In genomic region chr13:113226873-113227272, GRCh38 we compare ENCODE assay signal across 16 cellular contexts. TPM values are rescaled to one million over a fixed set of nuclear protein-coding genes. Genes with fewer than 3 reads are reported as not detected.
DNase-seq lines count a peak whose midpoint lies in the region; ATAC-seq and TF ChIP-seq lines count a peak whose summit lies in the region.
"Had no signal": no experiment of that assay in that cellular context is flagged by ENCODE, and none has a peak within 500 bp of the region (broad histone marks: within the 10 kb centered on the region; RNA-seq: fewer than 3 reads in every experiment).

No MANE protein-coding gene starts in this region.

- ATAC-seq in activated CD8-positive, alpha-beta memory T cell treated with anti-CD3 and anti-CD28 coated beads, Interleukin-2, amount 10 ng/mL, durations not matched to agents 7 days and 5 days, result no peak
- ATAC-seq in activated T-helper 17 cell treated with anti-CD3 and anti-CD28 coated beads, Interleukin-2, amount 50 U/mL, for 72 hours (replicated peaks), result no peak

- H3K36me3 Mint-ChIP-seq in activated CD8-positive, alpha-beta memory T cell treated with anti-CD3 and anti-CD28 coated beads, Interleukin-2, amount 10 ng/mL, durations not matched to agents 7 days and 5 days, result peaks cover 36% of the 10 kb centered on the region
- H3K36me3 Mint-ChIP-seq in activated T-helper 17 cell treated with anti-CD3 and anti-CD28 coated beads, Interleukin-2, amount 50 U/mL, for 72 hours (ENCODE audit: low read depth), result peaks cover 92% of the 10 kb centered on the region
- peaks cover 50% of the 10 kb centered on the region for H3K36me3 Mint-ChIP-seq in mesothelial cell of epicardium
- peaks cover 56% of the 10 kb centered on the region for H3K36me3 Mint-ChIP-seq in activated CD4-positive, alpha-beta memory T cell treated with anti-CD3 and anti-CD28 coated beads, Interleukin-2, amount 10 ng/mL, durations not matched to agents 7 days and 5 days (ENCODE audit: low read depth)

- no peaks in the 10 kb centered on the region for H3K27me3 Mint-ChIP-seq in activated CD8-positive, alpha-beta memory T cell treated with anti-CD3 and anti-CD28 coated beads, Interleukin-2, amount 10 ng/mL, durations not matched to agents 7 days and 5 days
- H3K27me3 Mint-ChIP-seq in activated T-helper 17 cell treated with anti-CD3 and anti-CD28 coated beads, Interleukin-2, amount 50 U/mL, for 72 hours, result no peaks in the 10 kb centered on the region
- H3K27me3 Mint-ChIP-seq in mesothelial cell of epicardium (ENCODE audit: low read depth), result no peaks in the 10 kb centered on the region
- H3K27me3 Mint-ChIP-seq in activated CD4-positive, alpha-beta memory T cell treated with anti-CD3 and anti-CD28 coated beads, Interleukin-2, amount 10 ng/mL, durations not matched to agents 7 days and 5 days, result no peaks in the 10 kb centered on the region

- no peak for TF ChIP-seq CTCF in mesothelial cell of epicardium (IDR thresholded peaks at IDR 0.05; ENCODE audit: unreplicated experiment)

- H3K4me3 Mint-ChIP-seq in activated CD8-positive, alpha-beta memory T cell treated with anti-CD3 and anti-CD28 coated beads, Interleukin-2, amount 10 ng/mL, durations not matched to agents 7 days and 5 days, result no peak overlapping the region
- H3K4me3 Mint-ChIP-seq in activated T-helper 17 cell treated with anti-CD3 and anti-CD28 coated beads, Interleukin-2, amount 50 U/mL, for 72 hours, result no peak overlapping the region
- H3K4me3 Mint-ChIP-seq in mesothelial cell of epicardium, result no peak overlapping the region
- no peak overlapping the region for H3K4me3 Mint-ChIP-seq in activated CD4-positive, alpha-beta memory T cell treated with anti-CD3 and anti-CD28 coated beads, Interleukin-2, amount 10 ng/mL, durations not matched to agents 7 days and 5 days

- POLR2A ChIA-PET in activated CD4-positive, alpha-beta memory T cell treated with anti-CD3 and anti-CD28 coated beads, Interleukin-2, amount 10 ng/mL, durations not matched to agents 7 days and 5 days (lab: Charles Lee), result no interaction called here

- peaks cover 10% of the 10 kb centered on the region for H3K4me1 Mint-ChIP-seq in activated CD8-positive, alpha-beta memory T cell treated with anti-CD3 and anti-CD28 coated beads, Interleukin-2, amount 10 ng/mL, durations not matched to agents 7 days and 5 days
- peaks cover 17% of the 10 kb centered on the region for H3K4me1 Mint-ChIP-seq in activated T-helper 17 cell treated with anti-CD3 and anti-CD28 coated beads, Interleukin-2, amount 50 U/mL, for 72 hours
- H3K4me1 Mint-ChIP-seq in mesothelial cell of epicardium, result peaks cover 8% of the 10 kb centered on the region
- peaks cover 15% of the 10 kb centered on the region for H3K4me1 Mint-ChIP-seq in activated CD4-positive, alpha-beta memory T cell treated with anti-CD3 and anti-CD28 coated beads, Interleukin-2, amount 10 ng/mL, durations not matched to agents 7 days and 5 days

- DNase-seq in activated CD8-positive, alpha-beta memory T cell treated with anti-CD3 and anti-CD28 coated beads, Interleukin-2, amount 50 U/mL, for 48 hours, result peak; percentile 40
- no peak for DNase-seq in activated CD8-positive, alpha-beta memory T cell treated with anti-CD3 and anti-CD28 coated beads, Interleukin-2, amount 10 ng/mL, durations not matched to agents 7 days and 5 days
- DNase-seq in ELF-1 (ENCODE audit: low read depth, low spot score) (peak; percentile 58), mesothelial cell of epicardium (ENCODE audit: low spot score in 2 of 2, unreplicated experiment in 2 of 2) (no peak), HUDEP-2 (lab: John Stamatoyannopoulos, UW; ENCODE audit: unreplicated experiment in 76 of 76) (no peak), OCI-M2 (lab: John Stamatoyannopoulos, UW; ENCODE audit: unreplicated experiment) (no peak)
- DNase-seq in activated CD4-positive, alpha-beta memory T cell treated with anti-CD3 and anti-CD28 coated beads, Interleukin-2, amount 10 ng/mL, durations not matched to agents 7 days and 5 days, result no peak
- DNase-seq: C1 segment of cervical spinal cord; Calu3; DMS53; H7; NCI-H1105 treated with DMSO at 0.1 percent for 48 hours; NCI-H187; NCI-H69; NK-92 treated with Interleukin-12 subunit alpha and Interleukin-12 subunit beta, amount 100 ng/mL, for 24 hours had no signal

- H3K9me3 Mint-ChIP-seq in activated CD8-positive, alpha-beta memory T cell treated with anti-CD3 and anti-CD28 coated beads, Interleukin-2, amount 10 ng/mL, durations not matched to agents 7 days and 5 days (ENCODE audit: low read depth), result no peaks in the 10 kb centered on the region
- H3K9me3 Mint-ChIP-seq in activated T-helper 17 cell treated with anti-CD3 and anti-CD28 coated beads, Interleukin-2, amount 50 U/mL, for 72 hours, result no peaks in the 10 kb centered on the region
- H3K9me3 Mint-ChIP-seq in mesothelial cell of epicardium, result no peaks in the 10 kb centered on the region
- no peaks in the 10 kb centered on the region for H3K9me3 Mint-ChIP-seq in activated CD4-positive, alpha-beta memory T cell treated with anti-CD3 and anti-CD28 coated beads, Interleukin-2, amount 10 ng/mL, durations not matched to agents 7 days and 5 days

- H3K27ac Mint-ChIP-seq in activated CD8-positive, alpha-beta memory T cell treated with anti-CD3 and anti-CD28 coated beads, Interleukin-2, amount 10 ng/mL, durations not matched to agents 7 days and 5 days, result no peak overlapping the region
- peak overlapping the region; percentile 3 for H3K27ac Mint-ChIP-seq in activated T-helper 17 cell treated with anti-CD3 and anti-CD28 coated beads, Interleukin-2, amount 50 U/mL, for 72 hours
- H3K27ac Mint-ChIP-seq in mesothelial cell of epicardium, result peak overlapping the region; percentile 4
- no peak overlapping the region for H3K27ac Mint-ChIP-seq in activated CD4-positive, alpha-beta memory T cell treated with anti-CD3 and anti-CD28 coated beads, Interleukin-2, amount 10 ng/mL, durations not matched to agents 7 days and 5 days

- CTCF ChIA-PET in activated CD8-positive, alpha-beta memory T cell treated with anti-CD3 and anti-CD28 coated beads, Interleukin-2, amount 10 ng/mL, durations not matched to agents 7 days and 5 days (lab: Charles Lee), result interaction anchor here (1.2 kb wide), 1 partner anchor 167 kb away, joined by 3 read pairs; no protein-coding TSS in a partner anchor
- CTCF ChIA-PET in activated CD4-positive, alpha-beta memory T cell treated with anti-CD3 and anti-CD28 coated beads, Interleukin-2, amount 10 ng/mL, durations not matched to agents 7 days and 5 days (lab: Charles Lee), result no interaction called here

RNA-seq across cellular contexts. Expression of gene CUL4A, which starts 17.5 kb away (rescaled TPM):
- total RNA-seq in activated CD8-positive, alpha-beta memory T cell treated with anti-CD3 and anti-CD28 coated beads, Interleukin-2, amount 10 ng/mL, durations not matched to agents 7 days and 5 days, result 10 to 100 TPM; 73.8 to 76.0 TPM
- total RNA-seq in activated T-helper 17 cell treated with anti-CD3 and anti-CD28 coated beads, Interleukin-2, amount 50 U/mL, for 72 hours, result 100 to 1,000 TPM in 1 of 2 donors, 10 to 100 TPM in 1; 98.9 to 100 TPM
- 74.4 to 79.8 TPM (median 75.3 TPM) in 3 replicates for total RNA-seq in mesothelial cell of epicardium
- 10 to 100 TPM; 67.2 to 68.8 TPM for total RNA-seq in activated CD4-positive, alpha-beta memory T cell treated with anti-CD3 and anti-CD28 coated beads, Interleukin-2, amount 10 ng/mL, durations not matched to agents 7 days and 5 days

RNA-seq across cellular contexts. Expression of gene PCID2, which starts 18.4 kb away (rescaled TPM):
- 10 to 100 TPM; 60.3 to 68.0 TPM for total RNA-seq in activated CD8-positive, alpha-beta memory T cell treated with anti-CD3 and anti-CD28 coated beads, Interleukin-2, amount 10 ng/mL, durations not matched to agents 7 days and 5 days
- total RNA-seq in activated T-helper 17 cell treated with anti-CD3 and anti-CD28 coated beads, Interleukin-2, amount 50 U/mL, for 72 hours, result 100 to 1,000 TPM in 1 of 2 donors, 10 to 100 TPM in 1; 56.5 to 135 TPM
- 44.9 to 53.5 TPM (median 51.2 TPM) in 3 replicates for total RNA-seq in mesothelial cell of epicardium
- total RNA-seq in activated CD4-positive, alpha-beta memory T cell treated with anti-CD3 and anti-CD28 coated beads, Interleukin-2, amount 10 ng/mL, durations not matched to agents 7 days and 5 days, result 10 to 100 TPM; 58.9 to 66.2 TPM

Comparison
In these comparisons a context has a peak if more than half of its experiments do, and no peak if none do; other contexts are left out.
1. DNase-seq: peak in activated CD8-positive, alpha-beta memory T cell treated with anti-CD3 and anti-CD28 coated beads, Interleukin-2, amount 50 U/mL, for 48 hours (single experiment) and ELF-1 (single experiment); none in activated CD8-positive, alpha-beta memory T cell treated with anti-CD3 and anti-CD28 coated beads, Interleukin-2, amount 10 ng/mL, durations not matched to agents 7 days and 5 days (single experiment), mesothelial cell of epicardium (0 of 2), HUDEP-2 (0 of 76), activated CD4-positive, alpha-beta memory T cell treated with anti-CD3 and anti-CD28 coated beads, Interleukin-2, amount 10 ng/mL, durations not matched to agents 7 days and 5 days (single experiment) and OCI-M2 (single experiment).
2. H3K27ac Mint-ChIP-seq: peak in activated T-helper 17 cell treated with anti-CD3 and anti-CD28 coated beads, Interleukin-2, amount 50 U/mL, for 72 hours (single experiment) and mesothelial cell of epicardium (single experiment); none in activated CD8-positive, alpha-beta memory T cell treated with anti-CD3 and anti-CD28 coated beads, Interleukin-2, amount 10 ng/mL, durations not matched to agents 7 days and 5 days (single experiment) and activated CD4-positive, alpha-beta memory T cell treated with anti-CD3 and anti-CD28 coated beads, Interleukin-2, amount 10 ng/mL, durations not matched to agents 7 days and 5 days (single experiment).